Comparison of ENCODE assay signal across 6 cellular contexts in genomic region chr17:8150194-8151119, GRCh38. TPM values are rescaled to one million over a fixed set of nuclear protein-coding genes. Genes with fewer than 3 reads are reported as not detected.
A peak's percentile ranks its signal among the peaks of the same experiment; 100 is the strongest.
DNase-seq lines count a peak whose midpoint lies in the region; ATAC-seq and TF ChIP-seq lines count a peak whose summit lies in the region.

No MANE protein-coding gene starts in this region.

- peak overlapping the region; percentile 99 to 100 (median 100) for H3K27ac ChIP-seq in body of pancreas
- peak overlapping the region; percentile 100 for H3K27ac ChIP-seq in parathyroid adenoma

- H3K4me2 ChIP-seq in parathyroid adenoma (ENCODE audit: low read length): peak overlapping the region; percentile 95

- no peak for TF ChIP-seq POLR2A in body of pancreas (IDR thresholded peaks at IDR 0.05)

- peaks cover 7% of the 10 kb centered on the region for H3K4me1 Mint-ChIP-seq in HFFc6 (ENCODE audit: low read depth)

- H3K36me3 ChIP-seq in body of pancreas (replicated peaks in 1 of 2; ENCODE audit: insufficient read depth in 1 of 2, low read depth in 2 of 2) (peaks cover 43 to 44% of the 10 kb centered on the region in 2 donors), parathyroid adenoma (ENCODE audit: control insufficient read depth, insufficient read depth, low read length) (no peaks in the 10 kb centered on the region)

- ATAC-seq in body of pancreas: no peak
- no peak for ATAC-seq in GM18511 (IDR thresholded peaks at IDR 0.05; ENCODE audit: unreplicated experiment)
- no peak for ATAC-seq in GM19395 (IDR thresholded peaks at IDR 0.05; ENCODE audit: unreplicated experiment)

- peaks cover 15% of the 10 kb centered on the region; the same call in 1 of the 2 replicates for H3K36me3 Mint-ChIP-seq in HFFc6 (ENCODE audit: low read depth)

- TF ChIP-seq CTCF in HFFc6 (IDR thresholded peaks at IDR 0.05): no peak
- TF ChIP-seq CTCF in body of pancreas (IDR thresholded peaks at IDR 0.05): no peak
- no peak for TF ChIP-seq CTCF in parathyroid adenoma (IDR thresholded peaks at IDR 0.05)

- no peak overlapping the region; the same call in 1 of the 2 replicates for H3K4me3 Mint-ChIP-seq in HFFc6

- H3K9me3 ChIP-seq in body of pancreas (no peaks in the 10 kb centered on the region), parathyroid adenoma (ENCODE audit: control insufficient read depth, low read length) (no peaks in the 10 kb centered on the region)

- peaks cover 28% of the 10 kb centered on the region for H3K27me3 Mint-ChIP-seq in HFFc6 (ENCODE audit: insufficient read depth)

- H3K27me3 ChIP-seq in body of pancreas (no peaks in the 10 kb centered on the region), parathyroid adenoma (ENCODE audit: control insufficient read depth, insufficient read depth, low read length) (no peaks in the 10 kb centered on the region)

- no peak overlapping the region for H3K9ac ChIP-seq in parathyroid adenoma

- WGBS in body of pancreas, 2 donors: 80 to 84% methylated on average over 7 to 18 of the region's 18 CpGs

- intact Hi-C loops in body of pancreas (cut with DNase I): no loop called here

- no peaks in the 10 kb centered on the region for H3K9me3 Mint-ChIP-seq in HFFc6

- H3K79me2 ChIP-seq in parathyroid adenoma: peaks cover 53% of the 10 kb centered on the region

- peak overlapping the region; percentile 33; the same call in 1 of the 2 replicates for H3K27ac Mint-ChIP-seq in HFFc6

- DNase-seq in HFFc6 (no peak), body of pancreas (peak in 2 of 4 donors; percentile 18 to 31), RKO (ENCODE audit: low spot score) (no peak)

- H2AFZ ChIP-seq in parathyroid adenoma: no peak overlapping the region

- H3K4me3 ChIP-seq in body of pancreas (no peak overlapping the region), parathyroid adenoma (ENCODE audit: low read depth, low read length) (peak overlapping the region; percentile 89)

- H3K4me1 ChIP-seq in body of pancreas (peaks cover 58% of the 10 kb centered on the region), parathyroid adenoma (peaks cover 30% of the 10 kb centered on the region)

RNA-seq across cellular contexts. Expression of gene PER1, which starts 1.7 kb away (rescaled TPM):
- 10 to 100 TPM; 18.9 to 31.8 (median 26.9) TPM for total RNA-seq in HFFc6 (2021; fragmentation: NEBNext Ultra II Directional; extraction: Animal tissue kit (Norgen Biotek cat#: 25700))
- 10 to 100 TPM; 27.5 to 78.8 TPM for total RNA-seq in body of pancreas

RNA-seq across cellular contexts. Expression of gene VAMP2, which starts 12.3 kb away (rescaled TPM):
- 10 to 100 TPM; 37.0 to 47.6 (median 44.5) TPM for total RNA-seq in HFFc6 (2021; fragmentation: NEBNext Ultra II Directional; extraction: Animal tissue kit (Norgen Biotek cat#: 25700))
- total RNA-seq in body of pancreas: 10 to 100 TPM; 16.3 to 26.4 TPM

RNA-seq across cellular contexts. Expression of gene TMEM107, which starts 25.7 kb away (rescaled TPM):
- total RNA-seq in HFFc6 (2021; fragmentation: NEBNext Ultra II Directional; extraction: Animal tissue kit (Norgen Biotek cat#: 25700)): 10 to 100 TPM; 13.8 to 18.8 (median 17.5) TPM
- total RNA-seq in body of pancreas: 10 to 100 TPM in 1 of 2 donors, 1 to 10 TPM in 1; 7.6 to 12.7 TPM

RNA-seq across cellular contexts. Expression of gene HES7, which starts 26.6 kb away (rescaled TPM):
- under 1 TPM; 0.24 to 0.54 (median 0.41) TPM for total RNA-seq in HFFc6 (2021; fragmentation: NEBNext Ultra II Directional; extraction: Animal tissue kit (Norgen Biotek cat#: 25700))
- not detected for total RNA-seq in body of pancreas

RNA-seq across cellular contexts. Expression of gene ALOXE3, which starts 32.1 kb away (rescaled TPM):
- under 1 TPM; 0.14 to 0.30 (median 0.21) TPM for total RNA-seq in HFFc6 (2021; fragmentation: NEBNext Ultra II Directional; extraction: Animal tissue kit (Norgen Biotek cat#: 25700))
- total RNA-seq in body of pancreas: not detected
